ENCODE assay signal across 8 cellular contexts in the genomic region with DNA sequence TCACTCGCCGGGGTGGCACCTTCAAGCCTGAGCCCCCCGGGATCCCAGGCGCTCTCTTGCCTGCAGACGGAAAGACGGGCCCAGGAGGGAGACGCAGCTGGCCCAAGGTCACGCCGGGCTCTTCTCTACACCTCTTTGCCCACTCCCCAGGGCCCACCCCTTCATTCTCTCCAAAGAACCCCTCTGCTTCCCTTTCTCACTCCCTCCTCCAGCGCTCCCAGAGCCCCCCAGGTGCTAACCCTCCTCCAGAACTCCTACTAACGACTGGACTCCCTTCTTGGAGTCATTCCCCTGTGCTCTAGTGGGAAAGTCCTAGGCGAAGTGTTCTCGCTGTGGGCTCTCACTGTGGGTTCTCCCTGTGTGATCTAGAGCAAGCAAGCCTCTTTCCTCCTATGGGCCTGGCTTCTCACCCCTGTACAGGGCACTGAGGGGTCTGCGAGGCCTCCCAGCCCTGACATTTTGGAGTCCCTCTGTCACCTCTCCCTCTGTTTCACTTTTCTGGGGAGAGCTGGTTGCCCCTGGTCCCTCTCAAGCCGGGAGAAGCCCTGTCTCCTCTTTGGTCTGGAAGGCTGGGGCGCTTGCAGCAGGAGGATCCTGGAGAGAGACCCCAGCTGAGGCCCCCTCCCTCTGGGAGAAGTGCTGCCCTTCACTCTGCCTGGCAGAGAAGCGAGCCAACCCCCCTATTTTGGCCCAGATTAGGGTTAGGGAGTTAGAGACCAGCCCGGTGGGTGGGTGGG. TPM values are rescaled to one million over a fixed set of nuclear protein-coding genes. Genes with fewer than 3 reads are reported as not detected.
DNase-seq lines count a peak whose midpoint lies in the region; ATAC-seq and TF ChIP-seq lines count a peak whose summit lies in the region.

No MANE protein-coding gene starts in this region.

- TF ChIP-seq POLR2A in prostate gland (IDR thresholded peaks at IDR 0.05), result no peak

- H3K4me2 ChIP-seq in GM23338, result peak overlapping the region; percentile 96

- ATAC-seq in GM23338, result peak; percentile 3; the same call in 2 of the 3 replicates
- no peak for ATAC-seq in GM19463 (IDR thresholded peaks at IDR 0.05; ENCODE audit: unreplicated experiment)

- POLR2A ChIA-PET in RWPE1 (lab: Yijun Ruan, JAX; ENCODE audit: low non-redundant PET), result no interaction called here

- no peaks in the 10 kb centered on the region for H3K79me2 ChIP-seq in GM23338 (replicated peaks; ENCODE audit: insufficient read depth)

- no peaks in the 10 kb centered on the region for H3K9me3 Mint-ChIP-seq in GM23338

- H3K4me1 ChIP-seq in GM23338 (ENCODE audit: insufficient read depth) (peaks cover 26% of the 10 kb centered on the region), esophagus (ENCODE audit: control insufficient read depth in 2 of 2, insufficient read depth in 2 of 2, low read length in 1 of 2) (peaks cover 0 to 12% of the 10 kb centered on the region in 2 donors), prostate gland (replicated peaks) (peaks cover 3% of the 10 kb centered on the region)

- no peak for DNase-seq in GM23338 (ENCODE audit: low spot score)
- peak; percentile 20 for DNase-seq in RWPE1 (ENCODE audit: low spot score)
- DNase-seq in prostate gland (ENCODE audit: low spot score), result no peak
- no peak for DNase-seq in G401 (ENCODE audit: low spot score)
- no peak for DNase-seq in GM19240 (ENCODE audit: insufficient read length, low spot score)
- DNase-seq in D341Med (ENCODE audit: low spot score), result no peak

- H3K36me3 Mint-ChIP-seq in GM23338 (ENCODE audit: low read depth), result no peaks in the 10 kb centered on the region

- peak overlapping the region; percentile 80 for H3K4me3 Mint-ChIP-seq in GM23338

- H3K27ac ChIP-seq in GM23338 (ENCODE audit: low read depth) (no peak overlapping the region), RWPE1 (peak overlapping the region; percentile 83), esophagus (ENCODE audit: low read depth in 2 of 2, low read length in 1 of 2) (peak overlapping the region; percentile 61 to 75), prostate gland (peak overlapping the region; percentile 66 to 71)

- H3K27me3 ChIP-seq in GM23338 (ENCODE audit: insufficient read depth), result peaks cover 98% of the 10 kb centered on the region
- no peaks in the 10 kb centered on the region for H3K27me3 ChIP-seq in esophagus (ENCODE audit: control insufficient read depth in 1 of 2, insufficient read depth in 2 of 2, low read length in 2 of 2)
- H3K27me3 ChIP-seq in prostate gland (replicated peaks; ENCODE audit: insufficient read depth), result no peaks in the 10 kb centered on the region

- peaks cover 81% of the 10 kb centered on the region for H3K27me3 Mint-ChIP-seq in GM23338 (ENCODE audit: insufficient read depth, low read depth, poor library complexity)

- peaks cover 29% of the 10 kb centered on the region for H3K4me1 Mint-ChIP-seq in GM23338

- in situ Hi-C loops in G401 (cut with HindIII; ENCODE audit: low sequenced_read_pairs), result no loop called here

- CTCF ChIA-PET in RWPE1 (lab: Yijun Ruan, JAX), result interaction anchor here (0.6 to 1.0 kb wide), 5 partner anchors 18 to 876 kb away, joined by 3 to 4 read pairs (median 3); no protein-coding TSS in a partner anchor

- peaks cover 3% of the 10 kb centered on the region for H4K20me1 ChIP-seq in GM23338 (replicated peaks; ENCODE audit: insufficient read depth)

- TF ChIP-seq CTCF in GM23338 (conservative IDR thresholded peaks at IDR 0.05; ENCODE audit: low read depth in 2 of 2) (no peak), RWPE1 (conservative IDR thresholded peaks at IDR 0.05; ENCODE audit: low read depth) (no peak), prostate gland (IDR thresholded peaks at IDR 0.05) (no peak)

- H3K9me2 ChIP-seq in GM23338 (ENCODE audit: insufficient read depth), result no peaks in the 10 kb centered on the region

- H3F3A ChIP-seq in GM23338 (replicated peaks; ENCODE audit: low read depth), result no peaks in the 10 kb centered on the region

- no peaks in the 10 kb centered on the region for H3K36me3 ChIP-seq in GM23338 (ENCODE audit: insufficient read depth)
- H3K36me3 ChIP-seq in esophagus (ENCODE audit: control insufficient read depth in 2 of 2, insufficient read depth in 2 of 2, low read length in 1 of 2), result no peaks in the 10 kb centered on the region
- H3K36me3 ChIP-seq in prostate gland, result no peaks in the 10 kb centered on the region

- no peaks in the 10 kb centered on the region for H3K9me3 ChIP-seq in esophagus (ENCODE audit: control insufficient read depth in 2 of 2, insufficient read depth in 1 of 2, low read depth in 1 of 2, low read length in 1 of 2)
- H3K9me3 ChIP-seq in prostate gland, result no peaks in the 10 kb centered on the region

- no peak overlapping the region for H3K27ac Mint-ChIP-seq in GM23338

- H3K4me3 ChIP-seq in GM23338 (peak overlapping the region; percentile 71), esophagus (ENCODE audit: low read depth in 1 of 2, low read length in 2 of 2) (peak overlapping the region; percentile 69 to 70), prostate gland (peak overlapping the region; percentile 58 to 62)

- intact Hi-C loops in prostate gland (cut with DNase I), result no loop called here

- 0 out of 2 replicates have a peak overlapping the region, but pooled peaks have one; percentile 28 for H2AFZ ChIP-seq in GM23338

- WGBS in esophagus, 2 donors, result 10 to 13% methylated on average over 18 of the region's 18 CpGs
- WGBS in prostate gland, result 25% methylated on average over 14 of the region's 18 CpGs

TF ChIP-seq in GM23338, 12 proteins besides CTCF, POLR2A, EP300 and RAD21:
- peak; percentile 90 for TF ChIP-seq EZH2 (IDR thresholded peaks at IDR 0.05; ENCODE audit: low read depth, unreplicated experiment)
- no peak for TF ChIP-seq NANOG (IDR thresholded peaks at IDR 0.05; ENCODE audit: borderline replicate concordance)
TF ChIP-seq in GM23338: peak in this region for 1.

RNA-seq across cellular contexts. Expression of a gene that starts 0.9 kb away (rescaled TPM):
- total RNA-seq in GM23338 (2014; rRNA removed; shearing (Covaris generic)), result 1.2 and 3.0 TPM in 2 replicates
- polyA plus RNA-seq in GM23338 (2016; fragmentation: Nextera tagmentation; extraction: Ambion mirVana) (1.1 and 1.6 TPM in 2 replicates), esophagus (1 to 10 TPM; 7.2 to 8.4 TPM)
- total RNA-seq in prostate gland, result 10 to 100 TPM; 14.5 to 17.4 TPM
- total RNA-seq in G401 (2014; rRNA removed; shearing (Covaris generic)), result 13.8 and 18.3 TPM in 2 replicates

RNA-seq across cellular contexts. Expression of a gene that starts 28.2 kb away (rescaled TPM):
- 0.45 and 1.1 TPM in 2 replicates for total RNA-seq in GM23338 (2014; rRNA removed; shearing (Covaris generic))
- polyA plus RNA-seq in GM23338 (2016; fragmentation: Nextera tagmentation; extraction: Ambion mirVana) (0.79 and 1.4 TPM in 2 replicates), esophagus (1 to 10 TPM; 3.1 to 4.5 TPM)
- 1 to 10 TPM; 1.5 to 6.1 TPM for total RNA-seq in prostate gland
- not detected in 2 replicates for total RNA-seq in G401 (2014; rRNA removed; shearing (Covaris generic))
